23 cellular contexts compared by ENCODE assay signal in the genomic region with DNA sequence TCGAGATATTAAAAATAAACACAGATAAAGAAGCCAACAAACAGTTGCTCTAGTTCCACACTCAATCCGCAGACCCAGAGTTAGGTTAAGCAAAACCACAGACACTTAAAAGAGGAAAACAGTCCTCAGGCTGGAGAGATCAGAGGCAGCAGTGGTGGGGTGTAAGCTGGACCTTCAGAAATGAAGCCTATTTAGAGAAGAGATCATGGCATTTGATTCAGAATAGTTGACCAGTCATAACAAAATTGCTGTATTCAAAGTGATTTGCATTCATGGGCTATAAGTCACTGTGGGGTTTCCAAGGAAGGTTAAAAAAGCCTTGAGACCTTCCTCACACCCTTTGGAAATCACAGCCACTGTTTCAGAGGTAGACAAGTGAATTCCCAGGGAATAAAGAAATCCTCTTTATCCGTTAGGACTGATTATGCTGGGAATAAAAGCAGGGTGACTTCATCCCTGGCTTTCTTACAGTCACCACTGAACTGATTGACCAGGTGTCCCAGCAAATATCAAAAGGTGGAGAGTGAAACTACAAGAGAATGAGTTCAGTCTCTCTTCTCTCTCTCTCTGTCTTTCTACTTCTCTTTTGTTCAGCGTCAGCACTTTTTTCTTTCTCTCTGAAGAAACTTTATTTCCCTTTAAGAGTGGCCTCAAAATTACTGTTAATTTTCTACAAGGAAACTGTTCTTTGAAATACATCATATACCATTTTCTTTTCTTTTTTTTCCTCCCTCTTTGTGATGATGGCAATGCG.
"Had no signal": no experiment of that assay in that cellular context is flagged by ENCODE, and none has a peak within 500 bp of the region (broad histone marks: within the 10 kb centered on the region; RNA-seq: fewer than 3 reads in every experiment).

No MANE protein-coding gene starts in this region.

- H3K4me3 ChIP-seq: ascending aorta, lower lobe of right lung, skin epidermis, tibial artery had no signal

- H3K27me3 ChIP-seq: ascending aorta, brain microvascular endothelial cell, foreskin keratinocyte, tibial artery had no signal

- H3K9ac ChIP-seq: parathyroid adenoma had no signal

- H3K36me3 ChIP-seq: ascending aorta, brain microvascular endothelial cell, lower lobe of right lung, tibial artery had no signal

- H3K9me3 Mint-ChIP-seq: activated naive CD4-positive, alpha-beta T cell treated with anti-CD3 and anti-CD28 coated beads, Interleukin-2, amount 50 U/mL, for 72 hours; mesothelial cell of epicardium; stimulated activated naive CD8-positive, alpha-beta T cell treated with anti-CD3 and anti-CD28 coated beads, Interleukin-15, amount 100 ng/mL, for 72 hours; T-helper 2 cell treated with Interferon-gamma antibody and Interleukin-4, amounts not matched to agents 5 μg/mL and 100 μg/mL, for 36 hours had no signal

- H3K4me1 Mint-ChIP-seq: natural killer cell; stimulated activated effector memory CD8-positive, alpha-beta T cell treated with anti-CD3 and anti-CD28 coated beads, Interleukin-12 subunit alpha, Interleukin-12 subunit beta, amount 100 ng/mL, for 72 hours; stimulated activated naive CD8-positive, alpha-beta T cell treated with anti-CD3 and anti-CD28 coated beads, Interleukin-15, amount 100 ng/mL, for 72 hours had no signal

- H2AFZ ChIP-seq: parathyroid adenoma had no signal

- H3K4me3 Mint-ChIP-seq: activated CD8-positive, alpha-beta T cell treated with anti-CD3 and anti-CD28 coated beads, Interleukin-2, amount 10 ng/mL, durations not matched to agents 7 days and 5 days; mesothelial cell of epicardium; natural killer cell; stimulated activated effector memory CD8-positive, alpha-beta T cell treated with anti-CD3 and anti-CD28 coated beads, Interleukin-12 subunit alpha, Interleukin-12 subunit beta, amount 100 ng/mL, for 72 hours; stimulated activated naive CD8-positive, alpha-beta T cell treated with anti-CD3 and anti-CD28 coated beads, Interleukin-15, amount 100 ng/mL, for 72 hours; T-helper 2 cell treated with Interferon-gamma antibody and Interleukin-4, amounts not matched to agents 5 μg/mL and 100 μg/mL, for 36 hours had no signal

- ATAC-seq: activated CD8-positive, alpha-beta T cell treated with anti-CD3 and anti-CD28 coated beads, Interleukin-2, amount 10 ng/mL, durations not matched to agents 7 days and 5 days; activated naive CD4-positive, alpha-beta T cell treated with anti-CD3 and anti-CD28 coated beads, Interleukin-2, amount 50 U/mL, for 72 hours; foreskin keratinocyte; left lobe of liver; lower lobe of right lung; natural killer cell; right cardiac atrium; stimulated activated effector memory CD8-positive, alpha-beta T cell treated with anti-CD3 and anti-CD28 coated beads, Interleukin-12 subunit alpha, Interleukin-12 subunit beta, amount 100 ng/mL, for 72 hours; stimulated activated naive CD8-positive, alpha-beta T cell treated with anti-CD3 and anti-CD28 coated beads, Interleukin-15, amount 100 ng/mL, for 72 hours had no signal

- H3K9me3 ChIP-seq: ascending aorta, lower lobe of right lung, tibial artery had no signal

- H3K27ac Mint-ChIP-seq: activated CD8-positive, alpha-beta T cell treated with anti-CD3 and anti-CD28 coated beads, Interleukin-2, amount 10 ng/mL, durations not matched to agents 7 days and 5 days; activated naive CD4-positive, alpha-beta T cell treated with anti-CD3 and anti-CD28 coated beads, Interleukin-2, amount 50 U/mL, for 72 hours; mesothelial cell of epicardium; natural killer cell; stimulated activated effector memory CD8-positive, alpha-beta T cell treated with anti-CD3 and anti-CD28 coated beads, Interleukin-12 subunit alpha, Interleukin-12 subunit beta, amount 100 ng/mL, for 72 hours; stimulated activated naive CD8-positive, alpha-beta T cell treated with anti-CD3 and anti-CD28 coated beads, Interleukin-15, amount 100 ng/mL, for 72 hours; T-helper 2 cell treated with Interferon-gamma antibody and Interleukin-4, amounts not matched to agents 5 μg/mL and 100 μg/mL, for 36 hours had no signal

- H3K4me1 ChIP-seq: ascending aorta, lower lobe of right lung, parathyroid adenoma, tibial artery had no signal

- H3K27ac ChIP-seq: ascending aorta, brain microvascular endothelial cell, foreskin keratinocyte, lower lobe of right lung, parathyroid adenoma, skin epidermis, tibial artery, VCaP had no signal

- DNase-seq: activated CD4-positive, alpha-beta T cell treated with anti-CD3 and anti-CD28 coated beads for 1 hour; activated CD4-positive, alpha-beta T cell treated with anti-CD3 and anti-CD28 coated beads, Interleukin-2, amount 50 U/mL, for 1 hour; activated CD8-positive, alpha-beta T cell treated with anti-CD3 and anti-CD28 coated beads, Interleukin-2, amount 10 ng/mL, durations not matched to agents 7 days and 5 days; activated gamma-delta T cell treated with Interleukin-2 at 50 U/mL for 16 hours; brain microvascular endothelial cell; dermis blood vessel endothelial cell; effector CD8-positive, alpha-beta T cell; foreskin keratinocyte; lower lobe of right lung; natural killer cell; right cardiac atrium; stimulated activated CD4-positive, alpha-beta T cell treated with anti-CD3 and anti-CD28 coated beads, Interleukin-2, amount 100 ng/mL, for 24 hours; stimulated activated naive CD8-positive, alpha-beta T cell treated with anti-CD3 and anti-CD28 coated beads, Interleukin-15, amount 100 ng/mL, for 72 hours; tibial artery had no signal

- H3K36me3 Mint-ChIP-seq: activated naive CD4-positive, alpha-beta T cell treated with anti-CD3 and anti-CD28 coated beads, Interleukin-2, amount 50 U/mL, for 72 hours; mesothelial cell of epicardium; natural killer cell; stimulated activated effector memory CD8-positive, alpha-beta T cell treated with anti-CD3 and anti-CD28 coated beads, Interleukin-12 subunit alpha, Interleukin-12 subunit beta, amount 100 ng/mL, for 72 hours had no signal

- H3K79me2 ChIP-seq: parathyroid adenoma had no signal
